1 cellular context compared by ENCODE assay signal in the genomic region with DNA sequence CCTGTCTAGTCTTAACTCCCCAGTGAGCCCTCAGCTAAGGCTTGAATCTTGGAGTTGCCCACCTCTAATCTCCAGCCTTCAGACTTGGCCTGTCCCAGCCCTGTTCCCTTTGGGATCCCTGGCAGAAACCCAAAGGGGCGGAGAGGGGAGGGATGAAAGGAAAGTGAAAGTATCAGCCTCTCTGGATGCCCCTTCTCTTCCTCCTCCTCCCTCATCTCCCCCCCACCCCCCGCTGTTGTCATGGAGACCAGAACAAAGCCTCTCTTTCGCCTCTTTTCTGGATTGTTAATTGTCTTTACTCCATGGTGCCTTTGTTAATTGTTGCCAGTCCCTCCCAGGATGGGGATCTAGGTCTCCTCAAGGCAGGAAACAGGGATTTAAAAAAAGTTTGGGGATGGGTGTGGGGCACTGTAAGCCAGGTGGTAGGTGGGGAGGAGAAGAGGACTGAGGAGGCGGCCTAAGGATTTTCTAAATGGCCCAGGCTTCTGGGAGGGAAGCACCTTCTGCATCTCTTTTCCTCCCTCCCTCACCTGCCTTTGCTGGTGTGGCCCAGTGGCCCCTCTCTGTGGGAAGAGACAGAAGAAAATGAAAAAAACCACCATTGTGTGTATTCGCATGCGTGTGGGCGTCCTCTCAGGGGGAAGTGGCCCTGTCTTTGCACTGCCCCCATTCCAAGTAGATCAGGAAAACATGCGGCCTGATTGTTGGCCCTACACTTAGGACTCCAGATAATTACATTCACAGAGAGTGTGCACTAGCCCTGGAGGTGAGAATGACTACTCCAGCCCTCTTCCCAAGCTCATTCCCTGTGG.
TF ChIP-seq lines count a peak whose summit lies in the region.

No MANE protein-coding gene starts in this region.

TF ChIP-seq in GM23338, 12 proteins besides CTCF, POLR2A, EP300 and RAD21 (continued from another document):
- TF ChIP-seq, protein P1, sequence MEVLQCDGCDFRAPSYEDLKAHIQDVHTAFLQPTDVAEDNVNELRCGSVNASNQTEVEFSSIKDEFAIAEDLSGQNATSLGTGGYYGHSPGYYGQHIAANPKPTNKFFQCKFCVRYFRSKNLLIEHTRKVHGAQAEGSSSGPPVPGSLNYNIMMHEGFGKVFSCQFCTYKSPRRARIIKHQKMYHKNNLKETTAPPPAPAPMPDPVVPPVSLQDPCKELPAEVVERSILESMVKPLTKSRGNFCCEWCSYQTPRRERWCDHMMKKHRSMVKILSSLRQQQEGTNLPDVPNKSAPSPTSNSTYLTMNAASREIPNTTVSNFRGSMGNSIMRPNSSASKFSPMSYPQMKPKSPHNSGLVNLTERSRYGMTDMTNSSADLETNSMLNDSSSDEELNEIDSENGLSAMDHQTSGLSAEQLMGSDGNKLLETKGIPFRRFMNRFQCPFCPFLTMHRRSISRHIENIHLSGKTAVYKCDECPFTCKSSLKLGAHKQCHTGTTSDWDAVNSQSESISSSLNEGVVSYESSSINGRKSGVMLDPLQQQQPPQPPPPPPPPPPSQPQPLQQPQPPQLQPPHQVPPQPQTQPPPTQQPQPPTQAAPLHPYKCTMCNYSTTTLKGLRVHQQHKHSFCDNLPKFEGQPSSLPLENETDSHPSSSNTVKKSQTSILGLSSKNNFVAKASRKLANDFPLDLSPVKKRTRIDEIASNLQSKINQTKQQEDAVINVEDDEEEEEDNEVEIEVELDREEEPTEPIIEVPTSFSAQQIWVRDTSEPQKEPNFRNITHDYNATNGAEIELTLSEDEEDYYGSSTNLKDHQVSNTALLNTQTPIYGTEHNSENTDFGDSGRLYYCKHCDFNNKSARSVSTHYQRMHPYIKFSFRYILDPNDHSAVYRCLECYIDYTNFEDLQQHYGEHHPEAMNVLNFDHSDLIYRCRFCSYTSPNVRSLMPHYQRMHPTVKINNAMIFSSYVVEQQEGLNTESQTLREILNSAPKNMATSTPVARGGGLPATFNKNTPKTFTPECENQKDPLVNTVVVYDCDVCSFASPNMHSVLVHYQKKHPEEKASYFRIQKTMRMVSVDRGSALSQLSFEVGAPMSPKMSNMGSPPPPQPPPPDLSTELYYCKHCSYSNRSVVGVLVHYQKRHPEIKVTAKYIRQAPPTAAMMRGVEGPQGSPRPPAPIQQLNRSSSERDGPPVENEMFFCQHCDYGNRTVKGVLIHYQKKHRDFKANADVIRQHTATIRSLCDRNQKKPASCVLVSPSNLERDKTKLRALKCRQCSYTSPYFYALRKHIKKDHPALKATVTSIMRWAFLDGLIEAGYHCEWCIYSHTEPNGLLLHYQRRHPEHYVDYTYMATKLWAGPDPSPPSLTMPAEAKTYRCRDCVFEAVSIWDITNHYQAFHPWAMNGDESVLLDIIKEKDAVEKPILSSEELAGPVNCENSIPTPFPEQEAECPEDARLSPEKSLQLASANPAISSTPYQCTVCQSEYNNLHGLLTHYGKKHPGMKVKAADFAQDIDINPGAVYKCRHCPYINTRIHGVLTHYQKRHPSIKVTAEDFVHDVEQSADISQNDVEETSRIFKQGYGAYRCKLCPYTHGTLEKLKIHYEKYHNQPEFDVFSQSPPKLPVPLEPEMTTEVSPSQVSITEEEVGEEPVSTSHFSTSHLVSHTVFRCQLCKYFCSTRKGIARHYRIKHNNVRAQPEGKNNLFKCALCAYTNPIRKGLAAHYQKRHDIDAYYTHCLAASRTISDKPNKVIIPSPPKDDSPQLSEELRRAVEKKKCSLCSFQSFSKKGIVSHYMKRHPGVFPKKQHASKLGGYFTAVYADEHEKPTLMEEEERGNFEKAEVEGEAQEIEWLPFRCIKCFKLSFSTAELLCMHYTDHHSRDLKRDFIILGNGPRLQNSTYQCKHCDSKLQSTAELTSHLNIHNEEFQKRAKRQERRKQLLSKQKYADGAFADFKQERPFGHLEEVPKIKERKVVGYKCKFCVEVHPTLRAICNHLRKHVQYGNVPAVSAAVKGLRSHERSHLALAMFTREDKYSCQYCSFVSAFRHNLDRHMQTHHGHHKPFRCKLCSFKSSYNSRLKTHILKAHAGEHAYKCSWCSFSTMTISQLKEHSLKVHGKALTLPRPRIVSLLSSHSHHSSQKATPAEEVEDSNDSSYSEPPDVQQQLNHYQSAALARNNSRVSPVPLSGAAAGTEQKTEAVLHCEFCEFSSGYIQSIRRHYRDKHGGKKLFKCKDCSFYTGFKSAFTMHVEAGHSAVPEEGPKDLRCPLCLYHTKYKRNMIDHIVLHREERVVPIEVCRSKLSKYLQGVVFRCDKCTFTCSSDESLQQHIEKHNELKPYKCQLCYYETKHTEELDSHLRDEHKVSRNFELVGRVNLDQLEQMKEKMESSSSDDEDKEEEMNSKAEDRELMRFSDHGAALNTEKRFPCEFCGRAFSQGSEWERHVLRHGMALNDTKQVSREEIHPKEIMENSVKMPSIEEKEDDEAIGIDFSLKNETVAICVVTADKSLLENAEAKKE (CRISPR knock-in tag; IDR thresholded peaks at IDR 0.05): no peak; the same call in 1 of the 2 replicates
- TF ChIP-seq NANOG (IDR thresholded peaks at IDR 0.05; ENCODE audit: borderline replicate concordance): no peak
- TF ChIP-seq JUNB (IDR thresholded peaks at IDR 0.05; ENCODE audit: unreplicated experiment): no peak
- TF ChIP-seq, protein P2, sequence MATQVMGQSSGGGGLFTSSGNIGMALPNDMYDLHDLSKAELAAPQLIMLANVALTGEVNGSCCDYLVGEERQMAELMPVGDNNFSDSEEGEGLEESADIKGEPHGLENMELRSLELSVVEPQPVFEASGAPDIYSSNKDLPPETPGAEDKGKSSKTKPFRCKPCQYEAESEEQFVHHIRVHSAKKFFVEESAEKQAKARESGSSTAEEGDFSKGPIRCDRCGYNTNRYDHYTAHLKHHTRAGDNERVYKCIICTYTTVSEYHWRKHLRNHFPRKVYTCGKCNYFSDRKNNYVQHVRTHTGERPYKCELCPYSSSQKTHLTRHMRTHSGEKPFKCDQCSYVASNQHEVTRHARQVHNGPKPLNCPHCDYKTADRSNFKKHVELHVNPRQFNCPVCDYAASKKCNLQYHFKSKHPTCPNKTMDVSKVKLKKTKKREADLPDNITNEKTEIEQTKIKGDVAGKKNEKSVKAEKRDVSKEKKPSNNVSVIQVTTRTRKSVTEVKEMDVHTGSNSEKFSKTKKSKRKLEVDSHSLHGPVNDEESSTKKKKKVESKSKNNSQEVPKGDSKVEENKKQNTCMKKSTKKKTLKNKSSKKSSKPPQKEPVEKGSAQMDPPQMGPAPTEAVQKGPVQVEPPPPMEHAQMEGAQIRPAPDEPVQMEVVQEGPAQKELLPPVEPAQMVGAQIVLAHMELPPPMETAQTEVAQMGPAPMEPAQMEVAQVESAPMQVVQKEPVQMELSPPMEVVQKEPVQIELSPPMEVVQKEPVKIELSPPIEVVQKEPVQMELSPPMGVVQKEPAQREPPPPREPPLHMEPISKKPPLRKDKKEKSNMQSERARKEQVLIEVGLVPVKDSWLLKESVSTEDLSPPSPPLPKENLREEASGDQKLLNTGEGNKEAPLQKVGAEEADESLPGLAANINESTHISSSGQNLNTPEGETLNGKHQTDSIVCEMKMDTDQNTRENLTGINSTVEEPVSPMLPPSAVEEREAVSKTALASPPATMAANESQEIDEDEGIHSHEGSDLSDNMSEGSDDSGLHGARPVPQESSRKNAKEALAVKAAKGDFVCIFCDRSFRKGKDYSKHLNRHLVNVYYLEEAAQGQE (IDR thresholded peaks at IDR 0.05; ENCODE audit: unreplicated experiment): no peak
- TF ChIP-seq CREB1 (CRISPR knock-in tag; IDR thresholded peaks at IDR 0.05; ENCODE audit: low read depth): no peak
- TF ChIP-seq EZH2phosphoT487 (IDR thresholded peaks at IDR 0.05; ENCODE audit: unreplicated experiment): no peak
- TF ChIP-seq ZNF331 (CRISPR knock-in tag; IDR thresholded peaks at IDR 0.05; ENCODE audit: low read depth): no peak
- TF ChIP-seq, protein P3, sequence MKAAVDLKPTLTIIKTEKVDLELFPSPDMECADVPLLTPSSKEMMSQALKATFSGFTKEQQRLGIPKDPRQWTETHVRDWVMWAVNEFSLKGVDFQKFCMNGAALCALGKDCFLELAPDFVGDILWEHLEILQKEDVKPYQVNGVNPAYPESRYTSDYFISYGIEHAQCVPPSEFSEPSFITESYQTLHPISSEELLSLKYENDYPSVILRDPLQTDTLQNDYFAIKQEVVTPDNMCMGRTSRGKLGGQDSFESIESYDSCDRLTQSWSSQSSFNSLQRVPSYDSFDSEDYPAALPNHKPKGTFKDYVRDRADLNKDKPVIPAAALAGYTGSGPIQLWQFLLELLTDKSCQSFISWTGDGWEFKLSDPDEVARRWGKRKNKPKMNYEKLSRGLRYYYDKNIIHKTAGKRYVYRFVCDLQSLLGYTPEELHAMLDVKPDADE (IDR thresholded peaks at IDR 0.05): no peak
- TF ChIP-seq POLR2AphosphoS5 (IDR thresholded peaks at IDR 0.05; ENCODE audit: low read depth): no peak
- TF ChIP-seq EZH2 (IDR thresholded peaks at IDR 0.05; ENCODE audit: low read depth, unreplicated experiment): no peak
TF ChIP-seq in GM23338: peak in this region for 0.
